ENCODE assay signal across 8 cellular contexts in genomic region chr3:120348981-120349818, GRCh38. TPM values are rescaled to one million over a fixed set of nuclear protein-coding genes. Genes with fewer than 3 reads are reported as not detected.
DNase-seq lines count a peak whose midpoint lies in the region; ATAC-seq and TF ChIP-seq lines count a peak whose summit lies in the region.

Gene LRRC58 (minus strand): TSS chr3:120349354. CDS start chr3:120349243, 111 bp downstream.

- H3K27me3 ChIP-seq in CD4-positive, alpha-beta T cell (ENCODE audit: control insufficient read depth, insufficient read depth, low read length), result peaks cover 3% of the 10 kb centered on the region
- H3K27me3 ChIP-seq in liver (ENCODE audit: control insufficient read depth in 4 of 4, insufficient read depth in 4 of 4, low read length in 3 of 4), result no peaks in the 10 kb centered on the region

- peak; percentile 78 to 89 (median 85) for DNase-seq in CD4-positive, alpha-beta T cell
- peak; percentile 92 for DNase-seq in NCI-H748 (lab: John Stamatoyannopoulos, UW; ENCODE audit: unreplicated experiment)
- peak; percentile 75 to 83 for DNase-seq in activated CD4-positive, alpha-beta T cell treated with anti-CD3 and anti-CD28 coated beads, Interleukin-2, amount 50 U/mL, for 24 hours (ENCODE audit: low read depth in 1 of 2, low spot score in 1 of 2)
- peak; percentile 90 for DNase-seq in dermis blood vessel endothelial cell
- DNase-seq in stimulated activated CD4-positive, alpha-beta T cell treated with anti-CD3 and anti-CD28 coated beads, Interleukin-4, amount 100 ng/mL, for 24 hours, result peak; percentile 89

- no peak for TF ChIP-seq RAD21 in liver (IDR thresholded peaks at IDR 0.05)

- H3K36me3 Mint-ChIP-seq in CD4-positive, alpha-beta T cell (ENCODE audit: low read depth), result peaks cover 36% of the 10 kb centered on the region

- WGBS in liver, result under 1% methylated on average over 94 of the region's 94 CpGs

- peak within 1 kb of the TSS; percentile 94 for H3K27ac Mint-ChIP-seq in CD4-positive, alpha-beta T cell

- peak; percentile 45 for TF ChIP-seq CTCF in CD4-positive, alpha-beta T cell (IDR thresholded peaks at IDR 0.05)
- TF ChIP-seq CTCF in liver (IDR thresholded peaks at IDR 0.05; ENCODE audit: low read depth, low read length, missing input control), result no peak

- H3K27ac ChIP-seq in CD4-positive, alpha-beta T cell (ENCODE audit: low read depth, low read length), result peak within 1 kb of the TSS; percentile 74
- peak within 1 kb of the TSS; percentile 85 to 86 for H3K27ac ChIP-seq in liver (ENCODE audit: low read depth in 1 of 2, low read length in 2 of 2)

- no peaks in the 10 kb centered on the region for H3K36me3 ChIP-seq in liver (ENCODE audit: control insufficient read depth in 4 of 4, insufficient read depth in 3 of 4, low read depth in 1 of 4, low read length in 3 of 4)

- peak within 1 kb of the TSS; percentile 37 to 80 for H3K9ac ChIP-seq in liver (ENCODE audit: low read depth in 1 of 2, low read length in 2 of 2)

- H3K9me3 ChIP-seq in CD4-positive, alpha-beta T cell (ENCODE audit: control insufficient read depth, low read length), result no peaks in the 10 kb centered on the region
- no peaks in the 10 kb centered on the region for H3K9me3 ChIP-seq in liver (ENCODE audit: control insufficient read depth in 4 of 4, low read length in 3 of 4)

- H3K9me3 Mint-ChIP-seq in CD4-positive, alpha-beta T cell, result no peaks in the 10 kb centered on the region

- CTCF ChIA-PET in CD4-positive, alpha-beta T cell (lab: Charles Lee), result interaction anchor here (0.8 to 3.4 kb wide), 7 partner anchors 9 to 457 kb away, joined by 3 to 15 read pairs (median 4); partner anchors contain the start of gene NDUFB4

- H3K4me1 Mint-ChIP-seq in CD4-positive, alpha-beta T cell (ENCODE audit: low read depth), result peaks cover 52% of the 10 kb centered on the region

- peak; percentile 86 for ATAC-seq in CD4-positive, alpha-beta T cell (ENCODE audit: poor library complexity)
- ATAC-seq in GM19397 (IDR thresholded peaks at IDR 0.05; ENCODE audit: unreplicated experiment), result peak; percentile 91
- ATAC-seq in HG03565 (IDR thresholded peaks at IDR 0.05; ENCODE audit: unreplicated experiment), result peak; percentile 78

- peaks cover 5 to 23% (median 14%) of the 10 kb centered on the region in 4 donors for H3K4me1 ChIP-seq in liver (ENCODE audit: control insufficient read depth in 4 of 4, insufficient read depth in 4 of 4, low read length in 3 of 4)

- H3K4me3 ChIP-seq in liver (ENCODE audit: low read depth in 1 of 3, low read length in 3 of 3), result peak within 1 kb of the TSS; percentile 63 to 89 (median 75)

- POLR2A ChIA-PET in CD4-positive, alpha-beta T cell (lab: Charles Lee), result interaction anchor here (0.7 to 3.0 kb wide), 22 partner anchors 9 to 1483 kb away, joined by 3 to 62 read pairs (median 4); partner anchors contain the start of genes GSK3B, GTF2E1, HCLS1 and NDUFB4

- peak within 1 kb of the TSS; percentile 93 for H3K4me3 Mint-ChIP-seq in CD4-positive, alpha-beta T cell

- no peaks in the 10 kb centered on the region for H3K27me3 Mint-ChIP-seq in CD4-positive, alpha-beta T cell

- intact Hi-C loops in CD4-positive, alpha-beta T cell (cut with DNase I, micrococcal nuclease), result loop anchor here (2.0 to 10.0 kb wide), 8 partner anchors 68 to 1486 kb away; partner anchors contain the start of genes EAF2 (in 1 of the 2), GSK3B (in 1 of the 2), GTF2E1 (in 1 of the 2) and IQCB1 (in 1 of the 2)

TF ChIP-seq in liver, 16 proteins besides CTCF, POLR2A, EP300 and RAD21:
- TF ChIP-seq GABPA (IDR thresholded peaks at IDR 0.05 in 1 of 2, conservative IDR thresholded peaks at IDR 0.05 in 1 of 2), result peak in 1 of 2 donors; percentile 82
- no peak for TF ChIP-seq HNF4A (conservative IDR thresholded peaks at IDR 0.05)
- TF ChIP-seq EGR1 (IDR thresholded peaks at IDR 0.05; ENCODE audit: low read depth in 2 of 2), result no peak
- TF ChIP-seq NR2F2 (IDR thresholded peaks at IDR 0.05), result no peak
- TF ChIP-seq FOXA1 (IDR thresholded peaks at IDR 0.05), result peak; percentile 5
- peak; percentile 26 for TF ChIP-seq REST (IDR thresholded peaks at IDR 0.05)
- peak; percentile 21 for TF ChIP-seq SP1 (IDR thresholded peaks at IDR 0.05)
- no peak for TF ChIP-seq YY1 (IDR thresholded peaks at IDR 0.05)
- TF ChIP-seq ZBTB33 (IDR thresholded peaks at IDR 0.05), result no peak
- TF ChIP-seq ATF3 (IDR thresholded peaks at IDR 0.05), result no peak
- peak; percentile 19 for TF ChIP-seq TAF1 (conservative IDR thresholded peaks at IDR 0.05)

RNA-seq across cellular contexts. Expression of gene LRRC58, which starts in this region (rescaled TPM):
- 10 to 100 TPM; 16.6 to 17.7 TPM for total RNA-seq in CD4-positive, alpha-beta T cell
- 14.3 and 15.5 TPM in 2 replicates for total RNA-seq in dermis blood vessel endothelial cell
- 10 to 100 TPM; 14.1 to 18.0 TPM for total RNA-seq in liver
- polyA plus RNA-seq in liver, result 1 to 10 TPM; 4.6 to 6.6 TPM

Comparison
In these comparisons a context has a peak if more than half of its experiments do, and no peak if none do; other contexts are left out.
1. Peak in every context shown above with its lines: DNase-seq, ATAC-seq, H3K4me3 ChIP-seq and H3K27ac ChIP-seq.